ENCODE assay signal across 2 cellular contexts in genomic region chr7:130208511-130208910, GRCh38.
TF ChIP-seq lines count a peak whose summit lies in the region.

No MANE protein-coding gene starts in this region.

TF ChIP-seq in SK-N-SH, 30 proteins besides CTCF, POLR2A, EP300 and RAD21 (continued from another document):
- TF ChIP-seq, protein P1, sequence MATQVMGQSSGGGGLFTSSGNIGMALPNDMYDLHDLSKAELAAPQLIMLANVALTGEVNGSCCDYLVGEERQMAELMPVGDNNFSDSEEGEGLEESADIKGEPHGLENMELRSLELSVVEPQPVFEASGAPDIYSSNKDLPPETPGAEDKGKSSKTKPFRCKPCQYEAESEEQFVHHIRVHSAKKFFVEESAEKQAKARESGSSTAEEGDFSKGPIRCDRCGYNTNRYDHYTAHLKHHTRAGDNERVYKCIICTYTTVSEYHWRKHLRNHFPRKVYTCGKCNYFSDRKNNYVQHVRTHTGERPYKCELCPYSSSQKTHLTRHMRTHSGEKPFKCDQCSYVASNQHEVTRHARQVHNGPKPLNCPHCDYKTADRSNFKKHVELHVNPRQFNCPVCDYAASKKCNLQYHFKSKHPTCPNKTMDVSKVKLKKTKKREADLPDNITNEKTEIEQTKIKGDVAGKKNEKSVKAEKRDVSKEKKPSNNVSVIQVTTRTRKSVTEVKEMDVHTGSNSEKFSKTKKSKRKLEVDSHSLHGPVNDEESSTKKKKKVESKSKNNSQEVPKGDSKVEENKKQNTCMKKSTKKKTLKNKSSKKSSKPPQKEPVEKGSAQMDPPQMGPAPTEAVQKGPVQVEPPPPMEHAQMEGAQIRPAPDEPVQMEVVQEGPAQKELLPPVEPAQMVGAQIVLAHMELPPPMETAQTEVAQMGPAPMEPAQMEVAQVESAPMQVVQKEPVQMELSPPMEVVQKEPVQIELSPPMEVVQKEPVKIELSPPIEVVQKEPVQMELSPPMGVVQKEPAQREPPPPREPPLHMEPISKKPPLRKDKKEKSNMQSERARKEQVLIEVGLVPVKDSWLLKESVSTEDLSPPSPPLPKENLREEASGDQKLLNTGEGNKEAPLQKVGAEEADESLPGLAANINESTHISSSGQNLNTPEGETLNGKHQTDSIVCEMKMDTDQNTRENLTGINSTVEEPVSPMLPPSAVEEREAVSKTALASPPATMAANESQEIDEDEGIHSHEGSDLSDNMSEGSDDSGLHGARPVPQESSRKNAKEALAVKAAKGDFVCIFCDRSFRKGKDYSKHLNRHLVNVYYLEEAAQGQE (IDR thresholded peaks at IDR 0.05; ENCODE audit: low read depth, low read length) = no peak
- TF ChIP-seq, protein P2, sequence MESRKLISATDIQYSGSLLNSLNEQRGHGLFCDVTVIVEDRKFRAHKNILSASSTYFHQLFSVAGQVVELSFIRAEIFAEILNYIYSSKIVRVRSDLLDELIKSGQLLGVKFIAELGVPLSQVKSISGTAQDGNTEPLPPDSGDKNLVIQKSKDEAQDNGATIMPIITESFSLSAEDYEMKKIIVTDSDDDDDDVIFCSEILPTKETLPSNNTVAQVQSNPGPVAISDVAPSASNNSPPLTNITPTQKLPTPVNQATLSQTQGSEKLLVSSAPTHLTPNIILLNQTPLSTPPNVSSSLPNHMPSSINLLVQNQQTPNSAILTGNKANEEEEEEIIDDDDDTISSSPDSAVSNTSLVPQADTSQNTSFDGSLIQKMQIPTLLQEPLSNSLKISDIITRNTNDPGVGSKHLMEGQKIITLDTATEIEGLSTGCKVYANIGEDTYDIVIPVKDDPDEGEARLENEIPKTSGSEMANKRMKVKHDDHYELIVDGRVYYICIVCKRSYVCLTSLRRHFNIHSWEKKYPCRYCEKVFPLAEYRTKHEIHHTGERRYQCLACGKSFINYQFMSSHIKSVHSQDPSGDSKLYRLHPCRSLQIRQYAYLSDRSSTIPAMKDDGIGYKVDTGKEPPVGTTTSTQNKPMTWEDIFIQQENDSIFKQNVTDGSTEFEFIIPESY (IDR thresholded peaks at IDR 0.05; ENCODE audit: borderline replicate concordance, low read depth) = no peak
- TF ChIP-seq, protein P3, sequence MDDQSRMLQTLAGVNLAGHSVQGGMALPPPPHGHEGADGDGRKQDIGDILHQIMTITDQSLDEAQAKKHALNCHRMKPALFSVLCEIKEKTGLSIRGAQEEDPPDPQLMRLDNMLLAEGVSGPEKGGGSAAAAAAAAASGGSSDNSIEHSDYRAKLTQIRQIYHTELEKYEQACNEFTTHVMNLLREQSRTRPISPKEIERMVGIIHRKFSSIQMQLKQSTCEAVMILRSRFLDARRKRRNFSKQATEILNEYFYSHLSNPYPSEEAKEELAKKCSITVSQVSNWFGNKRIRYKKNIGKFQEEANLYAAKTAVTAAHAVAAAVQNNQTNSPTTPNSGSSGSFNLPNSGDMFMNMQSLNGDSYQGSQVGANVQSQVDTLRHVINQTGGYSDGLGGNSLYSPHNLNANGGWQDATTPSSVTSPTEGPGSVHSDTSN (IDR thresholded peaks at IDR 0.05) = no peak
- no peak for TF ChIP-seq MEF2A (IDR thresholded peaks at IDR 0.05; ENCODE audit: borderline replicate concordance, low read depth)
- no peak for TF ChIP-seq RCOR1 (IDR thresholded peaks at IDR 0.05; ENCODE audit: low read length)
- TF ChIP-seq TAF1 (IDR thresholded peaks at IDR 0.05; ENCODE audit: borderline replicate concordance, low read depth, low read length) = no peak
- no peak for TF ChIP-seq SMC3 (IDR thresholded peaks at IDR 0.05; ENCODE audit: low read depth, low read length)
- no peak for TF ChIP-seq TEAD4 (IDR thresholded peaks at IDR 0.05; ENCODE audit: borderline replicate concordance, insufficient read depth)
- no peak for TF ChIP-seq MXI1 (IDR thresholded peaks at IDR 0.05; ENCODE audit: low read depth, low read length)
- TF ChIP-seq JUND (IDR thresholded peaks at IDR 0.05) = no peak
- no peak for TF ChIP-seq USF1 (IDR thresholded peaks at IDR 0.05; ENCODE audit: borderline replicate concordance, low read depth)
- TF ChIP-seq YY1 (IDR thresholded peaks at IDR 0.05; ENCODE audit: low read depth) = no peak
- TF ChIP-seq NRF1 (IDR thresholded peaks at IDR 0.05; ENCODE audit: low read depth, low read length) = no peak

TF ChIP-seq in SK-N-SH treated with all-trans-retinoic acid at 6 μM for 48 hours, 23 proteins besides CTCF, POLR2A, EP300 and RAD21 (continued from another document):
- TF ChIP-seq, protein P4, sequence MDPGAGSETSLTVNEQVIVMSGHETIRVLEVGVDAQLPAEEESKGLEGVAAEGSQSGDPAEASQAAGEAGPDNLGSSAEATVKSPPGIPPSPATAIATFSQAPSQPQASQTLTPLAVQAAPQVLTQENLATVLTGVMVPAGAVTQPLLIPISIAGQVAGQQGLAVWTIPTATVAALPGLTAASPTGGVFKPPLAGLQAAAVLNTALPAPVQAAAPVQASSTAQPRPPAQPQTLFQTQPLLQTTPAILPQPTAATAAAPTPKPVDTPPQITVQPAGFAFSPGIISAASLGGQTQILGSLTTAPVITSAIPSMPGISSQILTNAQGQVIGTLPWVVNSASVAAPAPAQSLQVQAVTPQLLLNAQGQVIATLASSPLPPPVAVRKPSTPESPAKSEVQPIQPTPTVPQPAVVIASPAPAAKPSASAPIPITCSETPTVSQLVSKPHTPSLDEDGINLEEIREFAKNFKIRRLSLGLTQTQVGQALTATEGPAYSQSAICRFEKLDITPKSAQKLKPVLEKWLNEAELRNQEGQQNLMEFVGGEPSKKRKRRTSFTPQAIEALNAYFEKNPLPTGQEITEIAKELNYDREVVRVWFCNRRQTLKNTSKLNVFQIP (CRISPR knock-in tag; IDR thresholded peaks at IDR 0.05; ENCODE audit: borderline replicate concordance, low read depth) = no peak
